Comparison of ENCODE assay signal across 16 cellular contexts in genomic region chr5:1809416-1810035, GRCh38.
"Had no signal": no experiment of that assay in that cellular context is flagged by ENCODE, and none has a peak within 500 bp of the region (broad histone marks: within the 10 kb centered on the region; RNA-seq: fewer than 3 reads in every experiment).

No MANE protein-coding gene starts in this region.

- H3K9me3 Mint-ChIP-seq: activated naive CD8-positive, alpha-beta T cell treated with anti-CD3 and anti-CD28 coated beads, Interleukin-2, amount 10 ng/mL, durations not matched to agents 7 days and 5 days; effector memory CD8-positive, alpha-beta T cell; nephron; T-cell had no signal

- H3K27me3 ChIP-seq: foreskin keratinocyte, sigmoid colon had no signal

- H3K9ac ChIP-seq: SK-N-SH had no signal

- H3K27ac ChIP-seq: sigmoid colon, thoracic aorta, VCaP had no signal

- DNase-seq: activated CD4-positive, alpha-beta T cell treated with anti-CD3 and anti-CD28 coated beads for 4 hours; activated naive CD4-positive, alpha-beta T cell; activated naive CD8-positive, alpha-beta T cell treated with anti-CD3 and anti-CD28 coated beads, Interleukin-2, amount 10 ng/mL, durations not matched to agents 7 days and 5 days; dermis blood vessel endothelial cell; effector memory CD8-positive, alpha-beta T cell; foreskin keratinocyte; sigmoid colon; SK-N-SH; stimulated activated CD4-positive, alpha-beta T cell treated with anti-CD3 and anti-CD28 coated beads, Interleukin-12 subunit alpha, Interleukin-12 subunit beta, amount 100 ng/mL, for 4 hours; stimulated activated CD4-positive, alpha-beta T cell treated with anti-CD3 and anti-CD28 coated beads, Interleukin-2, amount 100 ng/mL, for 24 hours; T-cell; T-helper 9 cell had no signal

- H3K4me2 ChIP-seq: SK-N-SH had no signal

- ATAC-seq: effector memory CD8-positive, alpha-beta T cell; foreskin keratinocyte; psoas muscle; T-cell had no signal

- H3K9me3 ChIP-seq: psoas muscle, sigmoid colon, SK-N-SH, thoracic aorta had no signal

- H3K4me1 ChIP-seq: sigmoid colon had no signal

- H3K27ac Mint-ChIP-seq: activated naive CD8-positive, alpha-beta T cell treated with anti-CD3 and anti-CD28 coated beads, Interleukin-2, amount 10 ng/mL, durations not matched to agents 7 days and 5 days; effector memory CD8-positive, alpha-beta T cell; nephron; T-cell had no signal

- H3K4me3 ChIP-seq: psoas muscle, sigmoid colon, thoracic aorta had no signal

- H3K4me3 Mint-ChIP-seq: activated naive CD8-positive, alpha-beta T cell treated with anti-CD3 and anti-CD28 coated beads, Interleukin-2, amount 10 ng/mL, durations not matched to agents 7 days and 5 days; effector memory CD8-positive, alpha-beta T cell; nephron; T-cell had no signal

- H3K4me1 Mint-ChIP-seq: nephron had no signal

- H3K27me3 Mint-ChIP-seq: activated naive CD8-positive, alpha-beta T cell treated with anti-CD3 and anti-CD28 coated beads, Interleukin-2, amount 10 ng/mL, durations not matched to agents 7 days and 5 days; effector memory CD8-positive, alpha-beta T cell; T-cell had no signal
